In the genomic region with DNA sequence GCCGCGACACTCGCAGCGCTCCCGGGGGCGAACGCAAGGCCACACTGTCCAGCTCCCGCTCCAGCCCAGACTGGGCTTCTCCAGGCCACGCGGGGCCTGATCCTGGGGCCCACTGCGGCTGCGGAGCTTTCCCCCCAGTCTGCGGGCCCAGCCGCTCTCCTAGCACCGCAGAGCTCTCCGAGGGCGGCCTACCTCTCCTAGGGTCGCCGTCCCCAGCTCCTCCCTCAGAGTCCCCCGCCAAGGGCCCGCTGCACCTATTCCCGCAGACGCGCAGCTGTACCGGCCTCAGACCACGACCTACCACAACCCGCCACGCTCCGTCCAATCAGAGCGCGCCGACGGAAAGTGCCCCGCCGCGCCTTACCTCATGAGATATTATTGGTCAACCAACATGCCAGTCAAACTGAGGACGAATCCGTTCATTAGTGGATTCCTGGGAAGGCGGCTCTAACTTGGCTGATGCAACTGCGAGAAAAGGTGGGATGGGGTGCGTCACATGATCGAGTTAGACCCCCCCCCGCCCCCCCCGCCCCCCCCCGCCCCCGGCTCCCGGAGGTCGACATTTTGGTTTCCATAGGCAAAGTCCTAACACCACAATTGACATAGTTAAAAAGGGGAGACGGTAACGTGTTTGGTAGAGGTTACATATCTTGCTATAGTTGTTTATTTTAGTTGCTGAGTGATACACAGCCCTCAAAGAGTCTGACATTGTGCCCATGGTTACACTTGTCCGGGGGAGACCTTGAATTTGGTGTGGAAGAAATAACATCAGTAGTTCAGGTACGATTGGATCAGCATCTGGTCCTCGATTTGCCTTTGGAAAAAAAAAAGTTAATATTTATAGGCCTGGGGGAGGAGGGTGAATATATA, we compare ENCODE assay signal across 1 cellular context.
A peak's percentile ranks its signal among the peaks of the same experiment; 100 is the strongest.
TF ChIP-seq lines count a peak whose summit lies in the region.

A gene (minus strand): TSS at position 278 of the 870 bp plus-strand sequence. CDS start 6,743 bp downstream, outside the sequence.

TF ChIP-seq in K562, 482 proteins besides CTCF, POLR2A, EP300 and RAD21 (continued from another document and continues in another):
- TF ChIP-seq, protein P1, sequence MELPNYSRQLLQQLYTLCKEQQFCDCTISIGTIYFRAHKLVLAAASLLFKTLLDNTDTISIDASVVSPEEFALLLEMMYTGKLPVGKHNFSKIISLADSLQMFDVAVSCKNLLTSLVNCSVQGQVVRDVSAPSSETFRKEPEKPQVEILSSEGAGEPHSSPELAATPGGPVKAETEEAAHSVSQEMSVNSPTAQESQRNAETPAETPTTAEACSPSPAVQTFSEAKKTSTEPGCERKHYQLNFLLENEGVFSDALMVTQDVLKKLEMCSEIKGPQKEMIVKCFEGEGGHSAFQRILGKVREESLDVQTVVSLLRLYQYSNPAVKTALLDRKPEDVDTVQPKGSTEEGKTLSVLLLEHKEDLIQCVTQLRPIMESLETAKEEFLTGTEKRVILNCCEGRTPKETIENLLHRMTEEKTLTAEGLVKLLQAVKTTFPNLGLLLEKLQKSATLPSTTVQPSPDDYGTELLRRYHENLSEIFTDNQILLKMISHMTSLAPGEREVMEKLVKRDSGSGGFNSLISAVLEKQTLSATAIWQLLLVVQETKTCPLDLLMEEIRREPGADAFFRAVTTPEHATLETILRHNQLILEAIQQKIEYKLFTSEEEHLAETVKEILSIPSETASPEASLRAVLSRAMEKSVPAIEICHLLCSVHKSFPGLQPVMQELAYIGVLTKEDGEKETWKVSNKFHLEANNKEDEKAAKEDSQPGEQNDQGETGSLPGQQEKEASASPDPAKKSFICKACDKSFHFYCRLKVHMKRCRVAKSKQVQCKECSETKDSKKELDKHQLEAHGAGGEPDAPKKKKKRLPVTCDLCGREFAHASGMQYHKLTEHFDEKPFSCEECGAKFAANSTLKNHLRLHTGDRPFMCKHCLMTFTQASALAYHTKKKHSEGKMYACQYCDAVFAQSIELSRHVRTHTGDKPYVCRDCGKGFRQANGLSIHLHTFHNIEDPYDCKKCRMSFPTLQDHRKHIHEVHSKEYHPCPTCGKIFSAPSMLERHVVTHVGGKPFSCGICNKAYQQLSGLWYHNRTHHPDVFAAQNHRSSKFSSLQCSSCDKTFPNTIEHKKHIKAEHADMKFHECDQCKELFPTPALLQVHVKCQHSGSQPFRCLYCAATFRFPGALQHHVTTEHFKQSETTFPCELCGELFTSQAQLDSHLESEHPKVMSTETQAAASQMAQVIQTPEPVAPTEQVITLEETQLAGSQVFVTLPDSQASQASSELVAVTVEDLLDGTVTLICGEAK (IDR thresholded peaks at IDR 0.05) = no peak
- TF ChIP-seq, protein P1 (CRISPR knock-in tag; IDR thresholded peaks at IDR 0.05) = no peak
- TF ChIP-seq WHSC1 (IDR thresholded peaks at IDR 0.05; ENCODE audit: low read length) (no peak), BCOR (IDR thresholded peaks at IDR 0.05) (no peak; the same call in 1 of the 2 replicates), PHB2 (IDR thresholded peaks at IDR 0.05; ENCODE audit: low read depth) (no peak; the same call in 1 of the 2 replicates), ZNF766 (CRISPR knock-in tag; conservative IDR thresholded peaks at IDR 0.05) (peak; percentile 80; the same call in 1 of the 2 replicates), KAT8 (IDR thresholded peaks at IDR 0.05; ENCODE audit: low read depth) (no peak), L3MBTL2 (IDR thresholded peaks at IDR 0.05) (peak; percentile 52; the same call in 1 of the 2 replicates), NRF1 (conservative IDR thresholded peaks at IDR 0.05 in 1 of 2, IDR thresholded peaks at IDR 0.05 in 1 of 2) (peak; percentile 82 to 86), ZNF239 (CRISPR knock-in tag; IDR thresholded peaks at IDR 0.05) (0 out of 2 replicates have a peak, but pooled peaks have one; percentile 26), LARP7 (IDR thresholded peaks at IDR 0.05) (no peak), ZNF77 (CRISPR knock-in tag; IDR thresholded peaks at IDR 0.05) (no peak), ZNF253 (CRISPR knock-in tag; conservative IDR thresholded peaks at IDR 0.05) (no peak), BRF1 (IDR thresholded peaks at IDR 0.05; ENCODE audit: borderline replicate concordance, extremely low read depth, insufficient read length) (no peak), RFX7 (CRISPR knock-in tag; IDR thresholded peaks at IDR 0.05) (no peak), ZBTB1 (CRISPR knock-in tag; IDR thresholded peaks at IDR 0.05; ENCODE audit: borderline replicate concordance, low read depth) (peak; percentile 89), KDM5B (IDR thresholded peaks at IDR 0.05; ENCODE audit: insufficient replicate concordance, low read depth, low read length) (peak; percentile 90), MTA3 (IDR thresholded peaks at IDR 0.05; ENCODE audit: borderline replicate concordance) (peak; percentile 91), NR3C1 (CRISPR knock-in tag; IDR thresholded peaks at IDR 0.05) (no peak), GATAD2B (IDR thresholded peaks at IDR 0.05; ENCODE audit: borderline replicate concordance) (no peak), ELF2 (CRISPR knock-in tag; IDR thresholded peaks at IDR 0.05) (0 out of 2 replicates have a peak, but pooled peaks have one; percentile 65), ZNF586 (CRISPR knock-in tag; conservative IDR thresholded peaks at IDR 0.05) (peak; percentile 87; the same call in 1 of the 2 replicates), MCM7 (IDR thresholded peaks at IDR 0.05) (no peak), RNF2 (IDR thresholded peaks at IDR 0.05) (no peak), ZNF197 (CRISPR knock-in tag; IDR thresholded peaks at IDR 0.05; ENCODE audit: low read depth) (no peak), NR1H2 (CRISPR knock-in tag; IDR thresholded peaks at IDR 0.05) (no peak), PPARD (CRISPR knock-in tag; IDR thresholded peaks at IDR 0.05) (no peak), ZKSCAN3 (CRISPR knock-in tag; IDR thresholded peaks at IDR 0.05) (no peak), FOXA3 (CRISPR knock-in tag; conservative IDR thresholded peaks at IDR 0.05 in 1 of 2, IDR thresholded peaks at IDR 0.05 in 1 of 2) (no peak), HMG20A (CRISPR knock-in tag; conservative IDR thresholded peaks at IDR 0.05) (no peak; the same call in 1 of the 2 replicates), ZNF507 (tag; conservative IDR thresholded peaks at IDR 0.05) (no peak), HDAC3 (IDR thresholded peaks at IDR 0.05; ENCODE audit: borderline replicate concordance, partially characterized antibody) (peak; percentile 31), SMC3 (conservative IDR thresholded peaks at IDR 0.05; ENCODE audit: insufficient read depth, low read depth, low read length) (no peak), ZNF165 (CRISPR knock-in tag; IDR thresholded peaks at IDR 0.05; ENCODE audit: borderline replicate concordance) (0 out of 2 replicates have a peak, but pooled peaks have one; percentile 48), FOXJ3 (CRISPR knock-in tag; IDR thresholded peaks at IDR 0.05) (no peak), STAT5A (IDR thresholded peaks at IDR 0.05; ENCODE audit: borderline replicate concordance, low read length) (no peak), ZFP36 (IDR thresholded peaks at IDR 0.05; ENCODE audit: low read depth, low read length, partially characterized antibody) (no peak), BCL6 (CRISPR knock-in tag; IDR thresholded peaks at IDR 0.05) (no peak), RBFOX2 (IDR thresholded peaks at IDR 0.05; ENCODE audit: low read depth, low read length) (peak; percentile 98)
- TF ChIP-seq, protein P2, sequence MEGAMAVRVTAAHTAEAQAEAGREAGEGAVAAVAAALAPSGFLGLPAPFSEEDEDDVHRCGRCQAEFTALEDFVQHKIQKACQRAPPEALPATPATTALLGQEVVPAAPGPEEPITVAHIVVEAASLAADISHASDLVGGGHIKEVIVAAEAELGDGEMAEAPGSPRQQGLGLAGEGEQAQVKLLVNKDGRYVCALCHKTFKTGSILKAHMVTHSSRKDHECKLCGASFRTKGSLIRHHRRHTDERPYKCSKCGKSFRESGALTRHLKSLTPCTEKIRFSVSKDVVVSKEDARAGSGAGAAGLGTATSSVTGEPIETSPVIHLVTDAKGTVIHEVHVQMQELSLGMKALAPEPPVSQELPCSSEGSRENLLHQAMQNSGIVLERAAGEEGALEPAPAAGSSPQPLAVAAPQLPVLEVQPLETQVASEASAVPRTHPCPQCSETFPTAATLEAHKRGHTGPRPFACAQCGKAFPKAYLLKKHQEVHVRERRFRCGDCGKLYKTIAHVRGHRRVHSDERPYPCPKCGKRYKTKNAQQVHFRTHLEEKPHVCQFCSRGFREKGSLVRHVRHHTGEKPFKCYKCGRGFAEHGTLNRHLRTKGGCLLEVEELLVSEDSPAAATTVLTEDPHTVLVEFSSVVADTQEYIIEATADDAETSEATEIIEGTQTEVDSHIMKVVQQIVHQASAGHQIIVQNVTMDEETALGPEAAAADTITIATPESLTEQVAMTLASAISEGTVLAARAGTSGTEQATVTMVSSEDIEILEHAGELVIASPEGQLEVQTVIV (CRISPR knock-in tag; IDR thresholded peaks at IDR 0.05; ENCODE audit: borderline replicate concordance) = no peak
- TF ChIP-seq, protein P3, sequence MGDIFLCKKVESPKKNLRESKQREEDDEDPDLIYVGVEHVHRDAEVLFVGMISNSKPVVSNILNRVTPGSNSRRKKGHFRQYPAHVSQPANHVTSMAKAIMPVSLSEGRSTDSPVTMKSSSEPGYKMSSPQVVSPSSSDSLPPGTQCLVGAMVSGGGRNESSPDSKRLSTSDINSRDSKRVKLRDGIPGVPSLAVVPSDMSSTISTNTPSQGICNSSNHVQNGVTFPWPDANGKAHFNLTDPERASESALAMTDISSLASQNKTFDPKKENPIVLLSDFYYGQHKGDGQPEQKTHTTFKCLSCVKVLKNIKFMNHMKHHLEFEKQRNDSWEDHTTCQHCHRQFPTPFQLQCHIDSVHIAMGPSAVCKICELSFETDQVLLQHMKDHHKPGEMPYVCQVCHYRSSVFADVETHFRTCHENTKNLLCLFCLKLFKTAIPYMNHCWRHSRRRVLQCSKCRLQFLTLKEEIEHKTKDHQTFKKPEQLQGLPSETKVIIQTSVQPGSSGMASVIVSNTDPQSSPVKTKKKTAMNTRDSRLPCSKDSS (IDR thresholded peaks at IDR 0.05; ENCODE audit: low read depth, partially characterized antibody) = no peak
- TF ChIP-seq, protein P4, sequence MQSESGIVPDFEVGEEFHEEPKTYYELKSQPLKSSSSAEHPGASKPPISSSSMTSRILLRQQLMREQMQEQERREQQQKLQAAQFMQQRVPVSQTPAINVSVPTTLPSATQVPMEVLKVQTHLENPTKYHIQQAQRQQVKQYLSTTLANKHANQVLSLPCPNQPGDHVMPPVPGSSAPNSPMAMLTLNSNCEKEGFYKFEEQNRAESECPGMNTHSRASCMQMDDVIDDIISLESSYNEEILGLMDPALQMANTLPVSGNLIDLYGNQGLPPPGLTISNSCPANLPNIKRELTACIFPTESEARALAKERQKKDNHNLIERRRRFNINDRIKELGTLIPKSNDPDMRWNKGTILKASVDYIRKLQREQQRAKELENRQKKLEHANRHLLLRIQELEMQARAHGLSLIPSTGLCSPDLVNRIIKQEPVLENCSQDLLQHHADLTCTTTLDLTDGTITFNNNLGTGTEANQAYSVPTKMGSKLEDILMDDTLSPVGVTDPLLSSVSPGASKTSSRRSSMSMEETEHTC (IDR thresholded peaks at IDR 0.05) = no peak; the same call in 1 of the 2 replicates
- TF ChIP-seq, protein P5, sequence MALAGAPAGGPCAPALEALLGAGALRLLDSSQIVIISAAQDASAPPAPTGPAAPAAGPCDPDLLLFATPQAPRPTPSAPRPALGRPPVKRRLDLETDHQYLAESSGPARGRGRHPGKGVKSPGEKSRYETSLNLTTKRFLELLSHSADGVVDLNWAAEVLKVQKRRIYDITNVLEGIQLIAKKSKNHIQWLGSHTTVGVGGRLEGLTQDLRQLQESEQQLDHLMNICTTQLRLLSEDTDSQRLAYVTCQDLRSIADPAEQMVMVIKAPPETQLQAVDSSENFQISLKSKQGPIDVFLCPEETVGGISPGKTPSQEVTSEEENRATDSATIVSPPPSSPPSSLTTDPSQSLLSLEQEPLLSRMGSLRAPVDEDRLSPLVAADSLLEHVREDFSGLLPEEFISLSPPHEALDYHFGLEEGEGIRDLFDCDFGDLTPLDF (CRISPR knock-in tag; IDR thresholded peaks at IDR 0.05) = peak; percentile 92
- TF ChIP-seq, protein P6, sequence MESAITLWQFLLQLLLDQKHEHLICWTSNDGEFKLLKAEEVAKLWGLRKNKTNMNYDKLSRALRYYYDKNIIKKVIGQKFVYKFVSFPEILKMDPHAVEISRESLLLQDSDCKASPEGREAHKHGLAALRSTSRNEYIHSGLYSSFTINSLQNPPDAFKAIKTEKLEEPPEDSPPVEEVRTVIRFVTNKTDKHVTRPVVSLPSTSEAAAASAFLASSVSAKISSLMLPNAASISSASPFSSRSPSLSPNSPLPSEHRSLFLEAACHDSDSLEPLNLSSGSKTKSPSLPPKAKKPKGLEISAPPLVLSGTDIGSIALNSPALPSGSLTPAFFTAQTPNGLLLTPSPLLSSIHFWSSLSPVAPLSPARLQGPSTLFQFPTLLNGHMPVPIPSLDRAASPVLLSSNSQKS (CRISPR knock-in tag; IDR thresholded peaks at IDR 0.05) = peak; percentile 78; the same call in 1 of the 2 replicates
- TF ChIP-seq, protein P7, sequence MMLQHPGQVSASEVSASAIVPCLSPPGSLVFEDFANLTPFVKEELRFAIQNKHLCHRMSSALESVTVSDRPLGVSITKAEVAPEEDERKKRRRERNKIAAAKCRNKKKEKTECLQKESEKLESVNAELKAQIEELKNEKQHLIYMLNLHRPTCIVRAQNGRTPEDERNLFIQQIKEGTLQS (IDR thresholded peaks at IDR 0.05) = peak; percentile 95
- TF ChIP-seq, protein P7 (CRISPR knock-in tag; conservative IDR thresholded peaks at IDR 0.05) = no peak
